11 cellular contexts compared by ENCODE assay signal in the genomic region with DNA sequence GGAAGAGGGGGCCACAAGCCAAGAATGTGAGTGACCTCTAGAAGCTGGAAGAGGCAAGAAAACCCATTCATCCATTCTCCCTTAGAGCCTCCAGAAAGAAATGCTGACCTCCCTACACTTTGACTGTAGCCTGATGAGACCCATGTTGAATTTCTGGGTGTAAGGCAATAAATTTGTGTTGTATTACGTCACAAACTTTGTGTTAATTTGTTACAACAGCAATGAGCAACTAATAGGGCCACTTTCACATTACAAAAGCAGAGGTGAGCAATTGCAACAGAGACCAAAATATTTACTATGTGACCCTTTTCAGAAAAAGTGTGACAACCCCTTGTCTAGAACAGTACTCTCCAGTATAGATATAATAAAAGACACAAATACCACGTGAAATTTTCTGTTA.
"Had no signal": no experiment of that assay in that cellular context is flagged by ENCODE, and none has a peak within 500 bp of the region (broad histone marks: within the 10 kb centered on the region; RNA-seq: fewer than 3 reads in every experiment).

No MANE protein-coding gene starts in this region.

- H3K27ac ChIP-seq: GM23248 had no signal

- FAIRE-seq: H1, H54 had no signal

- H3K4me2 ChIP-seq: GM23338 had no signal

- H3K9ac ChIP-seq: GM23248 had no signal

- H3K4me1 ChIP-seq: HAP-1 had no signal

- H3K36me3 ChIP-seq: HAP-1 had no signal

- H3K4me3 ChIP-seq: GM23248, GM23338, HAP-1 had no signal

- DNase-seq: GM23248, GOT3, H7, H9, HCEC 1CT, HFFc6 had no signal

- H2AFZ ChIP-seq: GM23248, GM23338 had no signal

- ATAC-seq: GM23338, HCT116 had no signal
